ENCODE assay signal across 13 cellular contexts in the genomic region with DNA sequence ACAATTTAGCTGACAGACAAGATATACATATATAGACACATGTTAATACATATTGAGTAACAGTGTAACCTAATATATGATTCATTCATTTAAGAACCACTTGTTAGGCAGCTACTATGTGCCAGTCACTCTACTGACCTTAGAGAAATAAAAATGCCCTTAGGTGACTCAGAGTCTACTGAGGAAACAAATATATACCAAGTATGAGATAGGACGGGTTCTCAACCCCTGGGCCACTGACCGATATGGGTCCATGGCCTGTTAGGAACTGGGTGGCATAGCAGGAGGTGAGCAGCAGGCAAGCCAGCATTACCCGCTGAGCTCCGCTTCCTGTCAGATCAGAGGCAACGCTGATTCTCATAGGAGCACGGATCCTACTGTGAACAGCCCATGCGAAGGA. TPM values are rescaled to one million over a fixed set of nuclear protein-coding genes. Genes with fewer than 3 reads are reported as not detected.
DNase-seq lines count a peak whose midpoint lies in the region; ATAC-seq, FAIRE-seq and TF ChIP-seq lines count a peak whose summit lies in the region.
"Had no signal": no experiment of that assay in that cellular context is flagged by ENCODE, and none has a peak within 500 bp of the region (broad histone marks: within the 10 kb centered on the region; RNA-seq: fewer than 3 reads in every experiment).

No MANE protein-coding gene starts in this region.

- H3K27me3 ChIP-seq in PC-3 (ENCODE audit: low read length) (no peaks in the 10 kb centered on the region), endodermal cell (ENCODE audit: control insufficient read depth, insufficient read depth, low read length, poor library complexity, severe bottlenecking) (no peaks in the 10 kb centered on the region)
- no peaks in the 10 kb centered on the region for H3K27me3 ChIP-seq in naive thymus-derived CD4-positive, alpha-beta T cell (ENCODE audit: control insufficient read depth in 2 of 2, insufficient read depth in 2 of 2, low read length in 2 of 2)

- ATAC-seq in PC-3 (peak; percentile 85), GM21786 (IDR thresholded peaks at IDR 0.05; ENCODE audit: unreplicated experiment) (no peak), HG03457 (IDR thresholded peaks at IDR 0.05; ENCODE audit: unreplicated experiment) (no peak)
- peak; percentile 32 for ATAC-seq in naive thymus-derived CD4-positive, alpha-beta T cell
- ATAC-seq: stimulated activated naive B cell treated with anti-CD40 and anti-IgM and Interleukin-4, amounts not matched to agents 10 μg/mL and 1 μg/mL and 100 μg/mL, for 72 hours had no signal

- intact Hi-C loops in PC-3 (cut with micrococcal nuclease), result no loop called here
- intact Hi-C loops in naive thymus-derived CD4-positive, alpha-beta T cell (cut with micrococcal nuclease), result no loop called here

- H3K9ac ChIP-seq in PC-3 (ENCODE audit: low read length), result no peak overlapping the region
- H3K9ac ChIP-seq in endodermal cell (ENCODE audit: extremely low read depth, low read length, poor library complexity, severe bottlenecking), result no peak overlapping the region

- BruUV-seq in PC-3 (replicated peaks; lab: Mats Ljungman, UMichigan), result no TSS peak

- H3K4me2 ChIP-seq in PC-3 (ENCODE audit: low read length), result peak overlapping the region; percentile 27

- no peak overlapping the region for H3K4me3 ChIP-seq in PC-3 (ENCODE audit: low read length)
- no peak overlapping the region for H3K4me3 ChIP-seq in endodermal cell (ENCODE audit: low read length)
- no peak overlapping the region for H3K4me3 ChIP-seq in naive thymus-derived CD4-positive, alpha-beta T cell (ENCODE audit: low read length)

- 0 out of 2 replicates have a peak, but pooled peaks cover 4% of the 10 kb centered on the region for H4K20me1 ChIP-seq in PC-3 (ENCODE audit: low read length)

- no peak for TF ChIP-seq POLR2A in GM12892 (IDR thresholded peaks at IDR 0.05; ENCODE audit: low read depth, low read length)

- H3K4me3 Mint-ChIP-seq in endodermal cell, result no peak overlapping the region
- no peak overlapping the region for H3K4me3 Mint-ChIP-seq in naive thymus-derived CD4-positive, alpha-beta T cell
- H3K4me3 Mint-ChIP-seq: activated CD4-positive, alpha-beta T cell treated with anti-CD3 and anti-CD28 coated beads, Interleukin-2, amount 10 ng/mL, durations not matched to agents 7 days and 5 days; activated naive CD8-positive, alpha-beta T cell treated with anti-CD3 and anti-CD28 coated beads, Interleukin-2, amount 10 ng/mL, durations not matched to agents 7 days and 5 days; stimulated activated naive B cell treated with anti-CD40 and anti-IgM and Interleukin-4, amounts not matched to agents 10 μg/mL and 1 μg/mL and 100 μg/mL, for 72 hours had no signal

- TF ChIP-seq CTCF in PC-3 (conservative IDR thresholded peaks at IDR 0.05; ENCODE audit: low read depth, low read length), result no peak
- no peak for TF ChIP-seq CTCF in endodermal cell (conservative IDR thresholded peaks at IDR 0.05)

- peaks cover 57% of the 10 kb centered on the region for H3K79me2 ChIP-seq in PC-3 (ENCODE audit: low read length)

- H3K4me1 ChIP-seq in PC-3 (ENCODE audit: insufficient read depth, low read length), result peaks cover 29% of the 10 kb centered on the region
- peaks cover 2% of the 10 kb centered on the region for H3K4me1 ChIP-seq in endodermal cell (ENCODE audit: control insufficient read depth, insufficient read depth, low read length)
- H3K4me1 ChIP-seq in naive thymus-derived CD4-positive, alpha-beta T cell (ENCODE audit: control insufficient read depth in 2 of 2, insufficient read depth in 2 of 2, low read length in 2 of 2), result no peaks in the 10 kb centered on the region

- H3K27me3 Mint-ChIP-seq in endodermal cell (ENCODE audit: insufficient read depth), result no peaks in the 10 kb centered on the region
- H3K27me3 Mint-ChIP-seq in naive thymus-derived CD4-positive, alpha-beta T cell, result no peaks in the 10 kb centered on the region
- H3K27me3 Mint-ChIP-seq: activated CD4-positive, alpha-beta T cell treated with anti-CD3 and anti-CD28 coated beads, Interleukin-2, amount 10 ng/mL, durations not matched to agents 7 days and 5 days; activated naive CD8-positive, alpha-beta T cell treated with anti-CD3 and anti-CD28 coated beads, Interleukin-2, amount 10 ng/mL, durations not matched to agents 7 days and 5 days; stimulated activated naive B cell treated with anti-CD40 and anti-IgM and Interleukin-4, amounts not matched to agents 10 μg/mL and 1 μg/mL and 100 μg/mL, for 72 hours had no signal

- H3K36me3 Mint-ChIP-seq in endodermal cell (ENCODE audit: low read depth), result no peaks in the 10 kb centered on the region
- H3K36me3 Mint-ChIP-seq in naive thymus-derived CD4-positive, alpha-beta T cell, result peaks cover 0 to 15% (median 9%) of the 10 kb centered on the region in 5 donors

- peak; percentile 75 for DNase-seq in ELR (ENCODE audit: low read depth)
- peak; percentile 79 for DNase-seq in PC-3
- DNase-seq in endodermal cell, result no peak
- DNase-seq in naive thymus-derived CD4-positive, alpha-beta T cell, result no peak
- no peak for DNase-seq in GM12892 (ENCODE audit: insufficient read length)
- DNase-seq in cerebellar cortex (ENCODE audit: low spot score), result no peak
- DNase-seq: activated CD4-positive, alpha-beta T cell treated with anti-CD3 and anti-CD28 coated beads, Interleukin-2, amount 10 ng/mL, durations not matched to agents 7 days and 5 days; activated naive CD8-positive, alpha-beta T cell treated with anti-CD3 and anti-CD28 coated beads, Interleukin-2, amount 10 ng/mL, durations not matched to agents 7 days and 5 days; erythroblast; NCI-H1436; stimulated activated naive B cell treated with anti-CD40 and anti-IgM and Interleukin-4, amounts not matched to agents 10 μg/mL and 1 μg/mL and 100 μg/mL, for 72 hours had no signal

- H3K9me3 ChIP-seq in PC-3 (ENCODE audit: low read length) (no peaks in the 10 kb centered on the region), endodermal cell (ENCODE audit: control insufficient read depth, low read length) (no peaks in the 10 kb centered on the region)
- H3K9me3 ChIP-seq in naive thymus-derived CD4-positive, alpha-beta T cell (ENCODE audit: control insufficient read depth in 2 of 3, low read length in 3 of 3), result no peaks in the 10 kb centered on the region

- POLR2A ChIA-PET in PC-3 (lab: Charles Lee; ENCODE audit: unreplicated experiment), result no interaction called here
- POLR2A ChIA-PET in naive thymus-derived CD4-positive, alpha-beta T cell (lab: Charles Lee), result no interaction called here

- H3F3A ChIP-seq in PC-3 (ENCODE audit: low read length, unreplicated experiment), result no peaks in the 10 kb centered on the region

- no peak overlapping the region for H2AFZ ChIP-seq in PC-3 (ENCODE audit: low read length)

- H3K27ac ChIP-seq in PC-3 (ENCODE audit: low read length) (peak overlapping the region; percentile 38; the same call in 1 of the 2 replicates), endodermal cell (ENCODE audit: low read depth, low read length) (no peak overlapping the region)
- no peak overlapping the region for H3K27ac ChIP-seq in naive thymus-derived CD4-positive, alpha-beta T cell (ENCODE audit: low read depth, low read length)

- peaks cover 41% of the 10 kb centered on the region for H3K4me1 Mint-ChIP-seq in endodermal cell
- H3K4me1 Mint-ChIP-seq in naive thymus-derived CD4-positive, alpha-beta T cell, result peaks cover 18 to 67% (median 45%) of the 10 kb centered on the region in 7 donors

- no peak for FAIRE-seq in GM12892 (lab: Jason Lieb, UNC)

- peak overlapping the region; percentile 53 for H3K27ac Mint-ChIP-seq in endodermal cell
- no peak overlapping the region for H3K27ac Mint-ChIP-seq in naive thymus-derived CD4-positive, alpha-beta T cell
- H3K27ac Mint-ChIP-seq: activated naive CD8-positive, alpha-beta T cell treated with anti-CD3 and anti-CD28 coated beads, Interleukin-2, amount 10 ng/mL, durations not matched to agents 7 days and 5 days; stimulated activated naive B cell treated with anti-CD40 and anti-IgM and Interleukin-4, amounts not matched to agents 10 μg/mL and 1 μg/mL and 100 μg/mL, for 72 hours had no signal

- WGBS in endodermal cell (ENCODE audit: insufficient coverage in 1 of 2, insufficient read length in 1 of 2), 2 experiments, result 80 to 88% methylated on average over 7 of the region's 7 CpGs

- CTCF ChIA-PET in PC-3 (lab: Charles Lee), result no interaction called here
- CTCF ChIA-PET in naive thymus-derived CD4-positive, alpha-beta T cell (lab: Charles Lee), result no interaction called here

- no peaks in the 10 kb centered on the region for H3K9me3 Mint-ChIP-seq in endodermal cell
- peaks cover 0 to 2% (median 0%) of the 10 kb centered on the region in 11 donors for H3K9me3 Mint-ChIP-seq in naive thymus-derived CD4-positive, alpha-beta T cell
- H3K9me3 Mint-ChIP-seq: activated CD4-positive, alpha-beta T cell treated with anti-CD3 and anti-CD28 coated beads, Interleukin-2, amount 10 ng/mL, durations not matched to agents 7 days and 5 days; activated naive CD8-positive, alpha-beta T cell treated with anti-CD3 and anti-CD28 coated beads, Interleukin-2, amount 10 ng/mL, durations not matched to agents 7 days and 5 days; stimulated activated naive B cell treated with anti-CD40 and anti-IgM and Interleukin-4, amounts not matched to agents 10 μg/mL and 1 μg/mL and 100 μg/mL, for 72 hours had no signal

- H3K36me3 ChIP-seq in PC-3 (ENCODE audit: low read depth, low read length), result no peaks in the 10 kb centered on the region
- no peaks in the 10 kb centered on the region for H3K36me3 ChIP-seq in endodermal cell (ENCODE audit: control insufficient read depth, insufficient read depth, low read length)
- no peaks in the 10 kb centered on the region for H3K36me3 ChIP-seq in naive thymus-derived CD4-positive, alpha-beta T cell (ENCODE audit: control insufficient read depth in 2 of 3, insufficient read depth in 3 of 3, low read length in 3 of 3)

- no peaks in the 10 kb centered on the region for H3K9me2 ChIP-seq in PC-3 (replicated peaks; ENCODE audit: low read length)

RNA-seq across cellular contexts. Expression of a gene that starts 14.8 kb away (rescaled TPM):
- 12.9 and 18.9 TPM in 2 replicates for total RNA-seq in PC-3 (2014; rRNA removed)
- 10 to 100 TPM; 44.0 to 50.6 TPM for total RNA-seq in endodermal cell
- 17.1 TPM for polyA plus RNA-seq in endodermal cell (2013, experiment 1 of 2)
- polyA plus RNA-seq in endodermal cell (2013, experiment 2 of 2), result 16.8 TPM
- 10 to 100 TPM; 23.0 to 35.0 (median 30.9) TPM for total RNA-seq in naive thymus-derived CD4-positive, alpha-beta T cell
- polyA plus RNA-seq in naive thymus-derived CD4-positive, alpha-beta T cell, result 10 to 100 TPM; 12.4 to 12.9 TPM
- polyA plus RNA-seq in GM12892 (2012; ENCODE audit: missing spikeins), result 11.2 TPM

Comparison
In these comparisons a context has a peak if more than half of its experiments do, and no peak if none do; other contexts are left out.
1. DNase-seq: peak in ELR (single experiment) and PC-3 (single experiment); none in endodermal cell (single experiment), naive thymus-derived CD4-positive, alpha-beta T cell (0 of 9), GM12892 (single experiment) and cerebellar cortex (single experiment).
2. ATAC-seq: peak in PC-3 (single experiment) and naive thymus-derived CD4-positive, alpha-beta T cell (single experiment); none in GM21786 (single experiment) and HG03457 (single experiment).